Comparison of ENCODE assay signal across 8 cellular contexts in the genomic region with DNA sequence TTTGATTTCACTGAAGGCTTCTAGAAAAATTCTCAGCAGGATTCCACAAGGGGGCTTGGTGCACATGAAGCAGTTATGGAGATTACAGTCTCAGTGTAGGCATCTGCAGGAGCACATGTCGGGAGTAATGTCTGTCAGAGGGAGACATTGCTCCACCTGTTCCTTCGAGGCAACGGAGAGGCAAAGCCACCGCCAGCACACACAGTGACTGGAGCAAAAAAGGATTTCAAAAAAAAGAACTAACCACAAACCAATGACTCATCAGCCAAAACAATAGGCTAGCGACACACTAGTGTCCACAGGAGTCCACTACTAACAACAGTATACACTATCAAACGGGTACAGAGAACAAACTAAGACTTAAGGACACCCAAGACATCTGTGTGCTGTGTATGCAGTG.
A peak's percentile ranks its signal among the peaks of the same experiment; 100 is the strongest.
DNase-seq lines count a peak whose midpoint lies in the region; ATAC-seq and TF ChIP-seq lines count a peak whose summit lies in the region.

No MANE protein-coding gene starts in this region.

- no peak overlapping the region for H3K4me3 ChIP-seq in epithelial cell of esophagus (ENCODE audit: low read length)

- intact Hi-C loops in sciatic nerve (cut with DNase I): loop anchor here (10.0 kb wide), 1 partner anchor 71 kb away; a partner anchor contains a TSS

- ATAC-seq in sciatic nerve: peak; percentile 44
- no peak for ATAC-seq in GM18520 (IDR thresholded peaks at IDR 0.05; ENCODE audit: unreplicated experiment)
- ATAC-seq in GM18907 (IDR thresholded peaks at IDR 0.05; ENCODE audit: unreplicated experiment): no peak
- ATAC-seq in HG03442 (IDR thresholded peaks at IDR 0.05; ENCODE audit: unreplicated experiment): no peak

- DNase-seq in NCI-H82 (lab: John Stamatoyannopoulos, UW) (peak; percentile 38), NCI-H82 treated with DMSO at 0.1 percent for 48 hours (lab: John Stamatoyannopoulos, UW; ENCODE audit: unreplicated experiment) (no peak), RPMI7951 (ENCODE audit: low read depth) (peak; percentile 86), epithelial cell of esophagus (ENCODE audit: low read depth) (peak; percentile 47), sciatic nerve (ENCODE audit: low spot score) (no peak)

- TF ChIP-seq CTCF in epithelial cell of esophagus (IDR thresholded peaks at IDR 0.05; ENCODE audit: insufficient read depth, low read depth, low read length, missing control alignments): no peak

Comparison
In these comparisons a context has a peak if more than half of its experiments do, and no peak if none do; other contexts are left out.
1. DNase-seq: peak in NCI-H82 (single experiment), RPMI7951 (single experiment) and epithelial cell of esophagus (single experiment); none in NCI-H82 treated with DMSO at 0.1 percent for 48 hours (single experiment) and sciatic nerve (single experiment).